ENCODE assay signal across 8 cellular contexts in genomic region chr5:76715484-76715733, GRCh38. TPM values are rescaled to one million over a fixed set of nuclear protein-coding genes. Genes with fewer than 3 reads are reported as not detected.
DNase-seq lines count a peak whose midpoint lies in the region; ATAC-seq, FAIRE-seq and TF ChIP-seq lines count a peak whose summit lies in the region.

No MANE protein-coding gene starts in this region.

- WGBS in K562 (ENCODE audit: insufficient coverage, low coverage, missing lambda C conversion rate) = 43% methylated on average over 13 of the region's 13 CpGs

- no peak for DNase-seq in GM12891 (ENCODE audit: insufficient read length, low spot score)
- no peak for DNase-seq in K562 (ENCODE audit: extremely low read depth in 1 of 4, low spot score in 3 of 4)
- DNase-seq in activated gamma-delta T cell (lab: John Stamatoyannopoulos, UW) = no peak
- no peak for DNase-seq in effector CD8-positive, alpha-beta T cell (lab: John Stamatoyannopoulos, UW)

- H3K9me3 ChIP-seq in HUES6 (ENCODE audit: control insufficient read depth, insufficient read depth, low read depth, low read length) = no peaks in the 10 kb centered on the region
- H3K9me3 ChIP-seq in K562 (replicated peaks; ENCODE audit: control insufficient read depth, insufficient read depth, low read depth, low read length) = no peaks in the 10 kb centered on the region
- no peaks in the 10 kb centered on the region for H3K9me3 ChIP-seq in mucosa of rectum (ENCODE audit: control insufficient read depth in 2 of 2, low read length in 2 of 2)

- TF ChIP-seq POLR2A in GM12891 (IDR thresholded peaks at IDR 0.05; ENCODE audit: low read depth, low read length) (no peak), K562 (conservative IDR thresholded peaks at IDR 0.05) (no peak)

- POLR2A ChIA-PET in K562 (lab: Yijun Ruan, JAX) = no interaction called here

- H2AFZ ChIP-seq in K562 (ENCODE audit: low read depth, low read length) = peak overlapping the region; percentile 97

- ATAC-seq in K562 (no peak), GM19455 (IDR thresholded peaks at IDR 0.05; ENCODE audit: unreplicated experiment) (no peak), HG03432 (IDR thresholded peaks at IDR 0.05; ENCODE audit: unreplicated experiment) (no peak)

- H4K20me1 ChIP-seq in K562 (replicated peaks; ENCODE audit: control insufficient read depth, insufficient read depth, low read length) = no peaks in the 10 kb centered on the region

- no peak for TF ChIP-seq CTCF in K562 (IDR thresholded peaks at IDR 0.05 in 2 of 3, conservative IDR thresholded peaks at IDR 0.05 in 1 of 3; ENCODE audit: insufficient read depth in 2 of 3, low read depth in 1 of 3, low read length in 3 of 3)

- H3K36me3 ChIP-seq in HUES6 (ENCODE audit: control insufficient read depth, insufficient read depth, low read length) (no peaks in the 10 kb centered on the region), K562 (ENCODE audit: control insufficient read depth, insufficient read depth, low read length) (no peaks in the 10 kb centered on the region), mucosa of rectum (ENCODE audit: control insufficient read depth in 2 of 2, insufficient read depth in 2 of 2, low read length in 2 of 2) (no peaks in the 10 kb centered on the region)

- H3K4me1 ChIP-seq in HUES6 (ENCODE audit: control insufficient read depth, insufficient read depth, low read length) (peaks cover 6% of the 10 kb centered on the region), K562 (replicated peaks in 1 of 2; ENCODE audit: control insufficient read depth in 2 of 2, insufficient read depth in 2 of 2, low read length in 2 of 2) (peaks cover 8 to 18% of the 10 kb centered on the region in 2 experiments; a peak in 4 of 5 replicates), mucosa of rectum (ENCODE audit: control insufficient read depth in 2 of 2, insufficient read depth in 2 of 2, low read length in 2 of 2) (peaks cover 3 to 7% of the 10 kb centered on the region in 2 donors)

- H3K27me3 ChIP-seq in HUES6 (ENCODE audit: control insufficient read depth, insufficient read depth, low read length) = peaks cover 20% of the 10 kb centered on the region
- no peaks in the 10 kb centered on the region for H3K27me3 ChIP-seq in K562 (ENCODE audit: control insufficient read depth in 2 of 2, insufficient read depth in 2 of 2, low read length in 2 of 2)
- peaks cover 5 to 13% of the 10 kb centered on the region in 2 donors for H3K27me3 ChIP-seq in mucosa of rectum (ENCODE audit: control insufficient read depth in 2 of 2, insufficient read depth in 2 of 2, low read length in 2 of 2)

- TF ChIP-seq EP300 in K562 (IDR thresholded peaks at IDR 0.05; ENCODE audit: low read length) = no peak

- no peak for FAIRE-seq in GM12891 (lab: Jason Lieb, UNC)
- FAIRE-seq in K562 (lab: Jason Lieb, UNC) = no peak

- intact Hi-C loops in K562 (cut with micrococcal nuclease) = no loop called here

- CTCF ChIA-PET in K562 (lab: Yijun Ruan, JAX; ENCODE audit: low intra/inter-chr PET ratio) = interaction anchor here (2.3 kb wide), 1 partner anchor 59 kb away, joined by 12 read pairs; no protein-coding TSS in a partner anchor

- no peaks in the 10 kb centered on the region for H3K9me1 ChIP-seq in K562 (ENCODE audit: control insufficient read depth, insufficient read depth, low read length)

- peaks cover 38% of the 10 kb centered on the region for H3K79me2 ChIP-seq in K562 (ENCODE audit: control insufficient read depth, insufficient read depth, low read length)

- in situ Hi-C loops in K562 (cut with MboI) = no loop called here

- TF ChIP-seq RAD21 in K562 (CRISPR knock-in tag; conservative IDR thresholded peaks at IDR 0.05 in 1 of 2, IDR thresholded peaks at IDR 0.05 in 1 of 2) = no peak

- peak overlapping the region; percentile 77 for H3K4me2 ChIP-seq in K562 (ENCODE audit: insufficient read depth, low read length)

- H3K4me3 ChIP-seq in HUES6 (ENCODE audit: low read depth, low read length) = peak overlapping the region; percentile 97
- H3K4me3 ChIP-seq in K562 = peak overlapping the region; percentile 92
- H3K4me3 ChIP-seq in mucosa of rectum (ENCODE audit: low read length in 2 of 2) = peak overlapping the region; percentile 76 to 88

- H3K9ac ChIP-seq in HUES6 (ENCODE audit: low read length) (peak overlapping the region; percentile 8), K562 (ENCODE audit: insufficient read depth in 1 of 2, low read depth in 2 of 2, low read length in 2 of 2) (peak overlapping the region; percentile 81 to 98; a peak in 3 of 4 replicates), mucosa of rectum (ENCODE audit: low read depth in 1 of 2, low read length in 2 of 2) (peak overlapping the region; percentile 60 to 75)

- H3K27ac ChIP-seq in HUES6 (ENCODE audit: low read depth, low read length) (no peak overlapping the region), K562 (ENCODE audit: extremely low read depth, low read depth, low read length) (peak overlapping the region; percentile 83; the same call in 2 of the 3 replicates), mucosa of rectum (ENCODE audit: low read depth in 2 of 2, low read length in 2 of 2) (no peak overlapping the region)

- no TSS peak for BruUV-seq in K562 (replicated peaks; lab: Mats Ljungman, UMichigan)

TF ChIP-seq in GM12891, 5 proteins besides CTCF, POLR2A, EP300 and RAD21:
- peak; percentile 60 for TF ChIP-seq SPI1 (IDR thresholded peaks at IDR 0.05; ENCODE audit: low read depth, low read length)
- TF ChIP-seq TAF1 (IDR thresholded peaks at IDR 0.05; ENCODE audit: low read depth, low read length) = no peak

TF ChIP-seq in K562, 482 proteins besides CTCF, POLR2A, EP300 and RAD21:
- TF ChIP-seq ZNF57 (CRISPR knock-in tag; IDR thresholded peaks at IDR 0.05) = no peak
- no peak for TF ChIP-seq ZNF121 (CRISPR knock-in tag; conservative IDR thresholded peaks at IDR 0.05)
- TF ChIP-seq MBD1 (CRISPR knock-in tag; IDR thresholded peaks at IDR 0.05) = 0 out of 2 replicates have a peak, but pooled peaks have one; percentile 43
- TF ChIP-seq, protein P1, sequence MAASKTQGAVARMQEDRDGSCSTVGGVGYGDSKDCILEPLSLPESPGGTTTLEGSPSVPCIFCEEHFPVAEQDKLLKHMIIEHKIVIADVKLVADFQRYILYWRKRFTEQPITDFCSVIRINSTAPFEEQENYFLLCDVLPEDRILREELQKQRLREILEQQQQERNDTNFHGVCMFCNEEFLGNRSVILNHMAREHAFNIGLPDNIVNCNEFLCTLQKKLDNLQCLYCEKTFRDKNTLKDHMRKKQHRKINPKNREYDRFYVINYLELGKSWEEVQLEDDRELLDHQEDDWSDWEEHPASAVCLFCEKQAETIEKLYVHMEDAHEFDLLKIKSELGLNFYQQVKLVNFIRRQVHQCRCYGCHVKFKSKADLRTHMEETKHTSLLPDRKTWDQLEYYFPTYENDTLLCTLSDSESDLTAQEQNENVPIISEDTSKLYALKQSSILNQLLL (CRISPR knock-in tag; IDR thresholded peaks at IDR 0.05; ENCODE audit: borderline replicate concordance) = no peak
- no peak for TF ChIP-seq HOXB6 (CRISPR knock-in tag; IDR thresholded peaks at IDR 0.05; ENCODE audit: borderline replicate concordance)
- peak; percentile 10 for TF ChIP-seq KDM5B (IDR thresholded peaks at IDR 0.05; ENCODE audit: insufficient replicate concordance, low read depth, low read length)
- TF ChIP-seq PTTG1 (tag; IDR thresholded peaks at IDR 0.05; ENCODE audit: low read depth) = no peak
- no peak for TF ChIP-seq FOXJ2 (tag; IDR thresholded peaks at IDR 0.05)
- TF ChIP-seq LCOR (CRISPR knock-in tag; IDR thresholded peaks at IDR 0.05) = no peak
- peak; percentile 84 for TF ChIP-seq SPI1 (IDR thresholded peaks at IDR 0.05; ENCODE audit: borderline replicate concordance, low read depth, low read length)

RNA-seq across cellular contexts. Expression of gene F2R, which starts 0.5 kb away (rescaled TPM):
- polyA plus RNA-seq in GM12891 (2012; ENCODE audit: low read depth, missing spikeins) = 1.2 TPM
- 26.4 and 32.1 TPM in 2 replicates for total RNA-seq in K562 (2011; cell fraction: chromatin; rRNA removed; ENCODE audit: low replicate concordance)
- total RNA-seq in K562 (2011; cell fraction: nucleolus; rRNA removed) = 29.2 and 33.2 TPM in 2 replicates
- 46.1 and 60.1 TPM in 2 replicates for total RNA-seq in K562 (2011; cell fraction: nucleoplasm; rRNA removed)
- total RNA-seq in K562 (2014; rRNA removed) (11.2 and 13.7 TPM in 2 replicates), K562 (2014; rRNA removed; fragmentation: Illumina TruSeq; extraction: Trizol) (15.1 and 15.2 TPM in 2 replicates), K562 (2015; rRNA removed; fragmentation: Illumina TruSeq; extraction: Trizol) (10.5 and 11.1 TPM in 2 replicates), K562 (2021) (14.7 and 15.3 TPM in 2 replicates)
- polyA plus RNA-seq in K562 (2011; rRNA removed) (34.7 and 56.5 TPM in 2 replicates), K562 (2014; fragmentation: Illumina TruSeq; extraction: Trizol) (19.1 and 19.8 TPM in 2 replicates), K562 (2014; fragmentation: Nextera tagmentation; extraction: Ambion mirVana) (1 to 10 TPM; 4.0 to 4.9 TPM), K562 (2014; rRNA removed) (17.1 and 18.5 TPM in 2 replicates)
- polyA plus RNA-seq in K562 (2011; cell fraction: cytosol; rRNA removed) = 39.1 and 73.9 TPM in 2 replicates
- 11.1 and 24.1 TPM in 2 replicates for polyA plus RNA-seq in K562 (2011; cell fraction: nucleus; rRNA removed)
- 10.9 and 11.1 TPM in 2 replicates for polyA plus RNA-seq in K562 (2012)
- 35.4 and 55.1 TPM in 2 replicates for polyA minus RNA-seq in K562 (2011; rRNA and poly(A)+ RNA removed)
- polyA minus RNA-seq in K562 (2011; cell fraction: cytosol; rRNA and poly(A)+ RNA removed) = 13.9 and 23.1 TPM in 2 replicates
- 8.1 and 19.8 TPM in 2 replicates for polyA minus RNA-seq in K562 (2011; cell fraction: nucleus; rRNA and poly(A)+ RNA removed)

Comparison
In these comparisons a context has a peak if more than half of its experiments do, and no peak if none do; other contexts are left out.
1. H3K9ac ChIP-seq: peak in every context shown above with its lines; median percentile 90 in K562; 68 in mucosa of rectum; 8 in HUES6.